11 cellular contexts compared by ENCODE assay signal in the genomic region with DNA sequence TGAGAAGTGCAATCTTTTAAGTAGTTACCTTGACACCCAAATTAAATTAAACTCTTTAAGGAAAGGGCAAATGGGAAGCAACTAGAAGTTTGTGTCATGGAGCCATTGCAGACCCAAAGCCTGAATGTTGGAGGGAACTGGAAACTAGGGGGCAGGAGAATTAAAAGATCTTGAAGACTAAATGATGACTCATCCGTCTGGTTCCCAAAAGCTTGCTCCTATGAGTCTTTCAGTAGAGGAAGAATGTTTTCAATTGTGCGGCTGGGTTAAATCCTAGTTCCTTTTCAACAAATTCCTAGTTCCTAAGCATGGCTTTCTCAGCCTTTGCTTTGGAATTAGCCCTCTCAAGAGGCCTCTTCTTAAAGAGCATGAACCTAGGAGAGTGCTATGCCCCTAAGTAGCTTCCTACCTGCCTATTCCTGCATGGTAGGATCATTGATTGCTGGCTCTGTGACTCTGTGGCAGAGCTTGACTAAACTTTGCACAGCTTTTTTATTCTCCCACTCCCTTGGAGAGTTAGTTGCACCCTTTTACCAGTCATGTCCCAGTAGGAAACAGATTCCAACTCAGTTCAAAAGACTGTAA. TPM values are rescaled to one million over a fixed set of nuclear protein-coding genes. Genes with fewer than 3 reads are reported as not detected.
DNase-seq lines count a peak whose midpoint lies in the region; ATAC-seq and TF ChIP-seq lines count a peak whose summit lies in the region.
"Had no signal": no experiment of that assay in that cellular context is flagged by ENCODE, and none has a peak within 500 bp of the region (broad histone marks: within the 10 kb centered on the region; RNA-seq: fewer than 3 reads in every experiment).

No MANE protein-coding gene starts in this region.

- CTCF ChIA-PET in Calu3 (lab: Charles Lee) = interaction anchor here (0.6 to 1.3 kb wide), 3 partner anchors 82 to 611 kb away, joined by 3 to 5 read pairs (median 3); no protein-coding TSS in a partner anchor

- peak; percentile 67 for TF ChIP-seq CTCF in HFFc6 (IDR thresholded peaks at IDR 0.05)
- TF ChIP-seq CTCF in Calu3 (IDR thresholded peaks at IDR 0.05; ENCODE audit: unreplicated experiment) = no peak

- H3K9me3 Mint-ChIP-seq in HFFc6 (no peaks in the 10 kb centered on the region), Calu3 (ENCODE audit: low read depth, unreplicated experiment) (no peaks in the 10 kb centered on the region)
- H3K9me3 Mint-ChIP-seq: activated CD4-positive, alpha-beta T cell treated with anti-CD3 and anti-CD28 coated beads, Interleukin-2, amount 10 ng/mL, durations not matched to agents 7 days and 5 days had no signal

- H3K4me1 ChIP-seq in stomach smooth muscle (ENCODE audit: control insufficient read depth, insufficient read depth, low read length) = peaks cover 18% of the 10 kb centered on the region

- peaks cover 0 to 2% of the 10 kb centered on the region in 2 donors for H3K36me3 ChIP-seq in stomach smooth muscle (ENCODE audit: control insufficient read depth in 2 of 2, insufficient read depth in 2 of 2, low read length in 2 of 2)

- H3K36me3 Mint-ChIP-seq in HFFc6 (ENCODE audit: low read depth) (no peaks in the 10 kb centered on the region; the same call in 1 of the 2 replicates), Calu3 (ENCODE audit: insufficient read depth, unreplicated experiment) (no peaks in the 10 kb centered on the region)

- DNase-seq in HFFc6 (peak; percentile 68), SKM-1 (lab: John Stamatoyannopoulos, UW; ENCODE audit: unreplicated experiment) (peak; percentile 60), fibroblast of peridontal ligament (ENCODE audit: extremely low read depth) (peak; percentile 98), Calu3 (no peak)
- DNase-seq: activated CD4-positive, alpha-beta T cell treated with anti-CD3 and anti-CD28 coated beads, Interleukin-2, amount 10 ng/mL, durations not matched to agents 7 days and 5 days; NCI-H748 treated with DMSO at 0.1 percent for 48 hours; stimulated activated naive CD8-positive, alpha-beta T cell treated with anti-CD3 and anti-CD28 coated beads, Interleukin-15, Interleukin-2, amounts not matched to agents 100 U/mL and 50 U/mL, for 24 hours had no signal

- H3K4me1 Mint-ChIP-seq in HFFc6 (ENCODE audit: low read depth) = peaks cover 58% of the 10 kb centered on the region
- no peaks in the 10 kb centered on the region for H3K4me1 Mint-ChIP-seq in Calu3 (ENCODE audit: low read depth, unreplicated experiment)

- intact Hi-C loops in Calu3 (cut with micrococcal nuclease; ENCODE audit: unreplicated experiment) = loop anchor here (5.0 kb wide), 1 partner anchor 78 kb away; no protein-coding TSS in a partner anchor

- H3K27me3 Mint-ChIP-seq in HFFc6 (ENCODE audit: insufficient read depth) (no peaks in the 10 kb centered on the region), Calu3 (ENCODE audit: unreplicated experiment) (peaks cover 22% of the 10 kb centered on the region)

- H3K27me3 ChIP-seq in stomach smooth muscle (ENCODE audit: control insufficient read depth in 1 of 2, insufficient read depth in 2 of 2, low read length in 2 of 2) = no peaks in the 10 kb centered on the region

- BruUV-seq in Calu3 (replicated peaks; lab: Mats Ljungman, UMichigan) = no TSS peak

- H3K4me3 Mint-ChIP-seq in HFFc6 (peak overlapping the region; percentile 39; the same call in 1 of the 2 replicates), Calu3 (ENCODE audit: low read depth, unreplicated experiment) (no peak overlapping the region)
- H3K4me3 Mint-ChIP-seq: activated CD4-positive, alpha-beta T cell treated with anti-CD3 and anti-CD28 coated beads, Interleukin-2, amount 10 ng/mL, durations not matched to agents 7 days and 5 days had no signal

- ATAC-seq in HG03565 (IDR thresholded peaks at IDR 0.05; ENCODE audit: unreplicated experiment) = no peak
- ATAC-seq in GM21825 (IDR thresholded peaks at IDR 0.05; ENCODE audit: unreplicated experiment) = no peak
- no peak for ATAC-seq in GM19463 (IDR thresholded peaks at IDR 0.05; ENCODE audit: unreplicated experiment)
- ATAC-seq: stimulated activated naive CD8-positive, alpha-beta T cell treated with anti-CD3 and anti-CD28 coated beads, Interleukin-15, Interleukin-2, amounts not matched to agents 100 U/mL and 50 U/mL, for 24 hours had no signal

- H3K27ac Mint-ChIP-seq in HFFc6 (peak overlapping the region; percentile 77), Calu3 (ENCODE audit: unreplicated experiment) (no peak overlapping the region)
- H3K27ac Mint-ChIP-seq: activated CD4-positive, alpha-beta T cell treated with anti-CD3 and anti-CD28 coated beads, Interleukin-2, amount 10 ng/mL, durations not matched to agents 7 days and 5 days had no signal

- H3K27ac ChIP-seq in stomach smooth muscle (ENCODE audit: low read length) = peak overlapping the region; percentile 18

- no peak overlapping the region for H3K4me3 ChIP-seq in stomach smooth muscle (ENCODE audit: low read length in 2 of 2)

- H3K9ac ChIP-seq in stomach smooth muscle (ENCODE audit: low read length in 2 of 2) = no peak overlapping the region

- H3K9me3 ChIP-seq in stomach smooth muscle (ENCODE audit: control insufficient read depth in 2 of 2, low read length in 2 of 2) = no peaks in the 10 kb centered on the region

RNA-seq across cellular contexts. Expression of a gene that starts 17.7 kb away (rescaled TPM):
- 1 to 10 TPM in 5 of 6 experiments, under 1 TPM in 1; 1.00 to 1.9 (median 1.2) TPM for total RNA-seq in HFFc6 (2021; fragmentation: NEBNext Ultra II Directional; extraction: Animal tissue kit (Norgen Biotek cat#: 25700))
- total RNA-seq in Calu3 (2022) = not detected in 2 replicates
